Comparison of ENCODE assay signal across 11 cellular contexts in genomic region chr3:43999920-44000319, GRCh38.
A peak's percentile ranks its signal among the peaks of the same experiment; 100 is the strongest.
DNase-seq lines count a peak whose midpoint lies in the region; ATAC-seq and TF ChIP-seq lines count a peak whose summit lies in the region.
"Had no signal": no experiment of that assay in that cellular context is flagged by ENCODE, and none has a peak within 500 bp of the region (broad histone marks: within the 10 kb centered on the region; RNA-seq: fewer than 3 reads in every experiment).

No MANE protein-coding gene starts in this region.

- H3K27ac Mint-ChIP-seq in CD8-positive, alpha-beta memory T cell, result no peak overlapping the region
- no peak overlapping the region for H3K27ac Mint-ChIP-seq in dendritic cell treated with granulocyte-macrophage colony-stimulating factor and Interleukin-4, amounts not matched to agents 40 ng/mL and 50 ng/mL, for 4 days
- peak overlapping the region in 1 of 10 donors; percentile 35 for H3K27ac Mint-ChIP-seq in naive thymus-derived CD8-positive, alpha-beta T cell
- H3K27ac Mint-ChIP-seq: activated T-helper 2 cell treated with anti-CD3 and anti-CD28 coated beads, Interferon-gamma antibody, Interleukin-2, Interleukin-4, amounts not matched to agents 10 μg/mL and 5 μg/mL and 100 μg/mL, durations not matched to agents 14 hours and 24 hours and 36 hours had no signal

- H3K27me3 ChIP-seq in CD8-positive, alpha-beta memory T cell (ENCODE audit: insufficient read depth, low read length, poor library complexity, severe bottlenecking), result peaks cover 44% of the 10 kb centered on the region
- H3K27me3 ChIP-seq in NT2/D1 (ENCODE audit: insufficient read depth, insufficient read length), result peaks cover 55% of the 10 kb centered on the region

- H3K36me3 ChIP-seq in CD8-positive, alpha-beta memory T cell (ENCODE audit: insufficient read depth, low read length), result no peaks in the 10 kb centered on the region
- peaks cover 7% of the 10 kb centered on the region for H3K36me3 ChIP-seq in NT2/D1 (ENCODE audit: insufficient read depth, insufficient read length, low read length)

- H3K27ac ChIP-seq in CD8-positive, alpha-beta memory T cell (ENCODE audit: low read depth, low read length), result no peak overlapping the region

- H3K4me3 Mint-ChIP-seq in CD8-positive, alpha-beta memory T cell, result peak overlapping the region in 6 of 7 donors; percentile 27 to 86 (median 60)
- H3K4me3 Mint-ChIP-seq in dendritic cell treated with granulocyte-macrophage colony-stimulating factor and Interleukin-4, amounts not matched to agents 40 ng/mL and 50 ng/mL, for 4 days, result peak overlapping the region; percentile 40
- peak overlapping the region in 9 of 10 donors; percentile 47 to 81 (median 71) for H3K4me3 Mint-ChIP-seq in naive thymus-derived CD8-positive, alpha-beta T cell

- in situ Hi-C loops in GM13976 (cut with MboI; ENCODE audit: low sequenced_read_pairs, unreplicated experiment), result no loop called here

- intact Hi-C loops in dendritic cell treated with granulocyte-macrophage colony-stimulating factor and Interleukin-4, amounts not matched to agents 40 ng/mL and 50 ng/mL, for 4 days (cut with micrococcal nuclease), result no loop called here

- H3K4me1 ChIP-seq in CD8-positive, alpha-beta memory T cell (ENCODE audit: insufficient read depth, low read length), result peaks cover 30% of the 10 kb centered on the region
- H3K4me1 ChIP-seq in NT2/D1 (ENCODE audit: insufficient read depth, insufficient read length), result peaks cover 13% of the 10 kb centered on the region

- ATAC-seq in naive thymus-derived CD8-positive, alpha-beta T cell, result no peak
- ATAC-seq in GM18498 (IDR thresholded peaks at IDR 0.05; ENCODE audit: unreplicated experiment), result no peak

- CTCF ChIA-PET in CD8-positive, alpha-beta memory T cell (lab: Charles Lee), result no interaction called here

- H3K4me1 Mint-ChIP-seq in CD8-positive, alpha-beta memory T cell, result peaks cover 34 to 39% (median 37%) of the 10 kb centered on the region in 3 donors
- H3K4me1 Mint-ChIP-seq in dendritic cell treated with granulocyte-macrophage colony-stimulating factor and Interleukin-4, amounts not matched to agents 40 ng/mL and 50 ng/mL, for 4 days (ENCODE audit: low read depth), result peaks cover 37% of the 10 kb centered on the region
- H3K4me1 Mint-ChIP-seq in naive thymus-derived CD8-positive, alpha-beta T cell, result peaks cover 23 to 38% (median 37%) of the 10 kb centered on the region in 4 donors

- peak overlapping the region; percentile 85 for H3K9ac ChIP-seq in NT2/D1 (ENCODE audit: insufficient read length, low read depth)

- peaks cover 0 to 1% (median 0%) of the 10 kb centered on the region in 5 donors for H3K9me3 Mint-ChIP-seq in CD8-positive, alpha-beta memory T cell
- H3K9me3 Mint-ChIP-seq in dendritic cell treated with granulocyte-macrophage colony-stimulating factor and Interleukin-4, amounts not matched to agents 40 ng/mL and 50 ng/mL, for 4 days, result no peaks in the 10 kb centered on the region
- peaks cover 0 to 7% (median 0%) of the 10 kb centered on the region in 9 donors for H3K9me3 Mint-ChIP-seq in naive thymus-derived CD8-positive, alpha-beta T cell
- H3K9me3 Mint-ChIP-seq: activated T-helper 2 cell treated with anti-CD3 and anti-CD28 coated beads, Interferon-gamma antibody, Interleukin-2, Interleukin-4, amounts not matched to agents 10 μg/mL and 5 μg/mL and 100 μg/mL, durations not matched to agents 14 hours and 24 hours and 36 hours had no signal

- H3K27me3 Mint-ChIP-seq in CD8-positive, alpha-beta memory T cell, result peaks cover 51 to 78% of the 10 kb centered on the region in 2 donors
- peaks cover 88% of the 10 kb centered on the region for H3K27me3 Mint-ChIP-seq in dendritic cell treated with granulocyte-macrophage colony-stimulating factor and Interleukin-4, amounts not matched to agents 40 ng/mL and 50 ng/mL, for 4 days
- H3K27me3 Mint-ChIP-seq in naive thymus-derived CD8-positive, alpha-beta T cell, result peaks cover 42 to 95% (median 64%) of the 10 kb centered on the region in 5 donors

- POLR2A ChIA-PET in CD8-positive, alpha-beta memory T cell (lab: Charles Lee), result no interaction called here
- POLR2A ChIA-PET in naive thymus-derived CD8-positive, alpha-beta T cell (lab: Charles Lee), result no interaction called here

- no peaks in the 10 kb centered on the region for H3K36me3 Mint-ChIP-seq in CD8-positive, alpha-beta memory T cell
- no peaks in the 10 kb centered on the region for H3K36me3 Mint-ChIP-seq in dendritic cell treated with granulocyte-macrophage colony-stimulating factor and Interleukin-4, amounts not matched to agents 40 ng/mL and 50 ng/mL, for 4 days (ENCODE audit: low read depth)
- peaks cover 0 to 4% (median 0%) of the 10 kb centered on the region in 3 donors for H3K36me3 Mint-ChIP-seq in naive thymus-derived CD8-positive, alpha-beta T cell

- TF ChIP-seq CTCF in GM13976 (IDR thresholded peaks at IDR 0.05; ENCODE audit: borderline replicate concordance, control extremely low read depth, extremely low read depth, insufficient read depth, missing control alignments), result no peak

- no peak overlapping the region for H3K4me3 ChIP-seq in CD8-positive, alpha-beta memory T cell (ENCODE audit: low read length)
- peak overlapping the region; percentile 88 for H3K4me3 ChIP-seq in NT2/D1 (ENCODE audit: insufficient read length, low read depth)

- DNase-seq in CD8-positive, alpha-beta memory T cell, result no peak
- DNase-seq in NT2/D1 (ENCODE audit: low read depth, low spot score) (no peak), GM13976 (ENCODE audit: low spot score) (no peak), hepatic stellate cell (ENCODE audit: low spot score) (no peak), T-helper 9 cell (no peak)
- no peak for DNase-seq in naive thymus-derived CD8-positive, alpha-beta T cell
- DNase-seq: NCI-H524 treated with DMSO at 0.1 percent for 48 hours, T-helper 2 cell had no signal

- H3K9me3 ChIP-seq in CD8-positive, alpha-beta memory T cell (ENCODE audit: low read length), result no peaks in the 10 kb centered on the region
- H3K9me3 ChIP-seq in NT2/D1 (ENCODE audit: insufficient read depth, low read length), result no peaks in the 10 kb centered on the region; the same call in 1 of the 2 replicates
